ENCODE assay signal across 18 cellular contexts in the genomic region with DNA sequence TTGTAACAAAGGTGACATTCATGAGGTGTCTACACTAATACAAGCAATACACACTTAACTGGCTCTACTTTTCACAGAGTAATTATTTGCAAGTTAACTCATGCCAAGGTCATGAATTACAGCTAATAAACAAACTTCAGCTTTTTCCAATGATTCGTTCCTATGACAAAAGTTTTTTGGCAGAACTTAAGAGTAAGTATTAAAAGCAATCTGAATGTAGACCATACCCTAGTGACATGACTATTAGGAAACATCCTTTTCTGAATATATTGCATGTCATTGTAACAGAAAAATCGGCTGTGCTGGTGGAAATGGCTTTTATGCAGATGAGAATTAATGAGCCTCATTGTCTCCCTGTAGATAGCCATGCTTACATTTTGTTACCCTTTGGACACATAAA.
"Had no signal": no experiment of that assay in that cellular context is flagged by ENCODE, and none has a peak within 500 bp of the region (broad histone marks: within the 10 kb centered on the region; RNA-seq: fewer than 3 reads in every experiment).

No MANE protein-coding gene starts in this region.

- H3K27ac ChIP-seq: body of pancreas, hepatocyte, lower lobe of right lung, neural progenitor cell, pancreas, skin epidermis had no signal

- H3K36me3 ChIP-seq: lower lobe of right lung, neural progenitor cell, pancreas had no signal

- H3K4me3 ChIP-seq: body of pancreas, hepatocyte, lower lobe of right lung, neural progenitor cell, pancreas, skin epidermis had no signal

- H3K4me1 ChIP-seq: body of pancreas, pancreas had no signal

- H3K9me3 ChIP-seq: body of pancreas, lower lobe of right lung, pancreas had no signal

- DNase-seq: activated CD4-positive, alpha-beta T cell treated with anti-CD3 and anti-CD28 coated beads, Interleukin-2, amount 50 U/mL, for 4 hours; activated CD4-positive, CD25-positive, alpha-beta regulatory T cell treated with anti-CD3 and anti-CD28 coated beads, Interleukin-2, amount 50 U/mL, for 72 hours; activated effector memory CD4-positive, alpha-beta T cell treated with Interleukin-2 at 50 U/mL for 16 hours; activated T-cell treated with anti-CD3 and anti-CD28 coated beads, Interleukin-2, amount 50 U/mL, for 1 hour; amniotic stem cell; body of pancreas; cerebellar nuclear complex; dermis blood vessel endothelial cell; kidney glomerular epithelial cell; lower lobe of right lung; pancreas; stimulated activated CD4-positive, alpha-beta T cell treated with anti-CD3 and anti-CD28 coated beads, Interleukin-4, amount 100 ng/mL, for 4 hours; stimulated activated naive CD8-positive, alpha-beta T cell treated with anti-CD3 and anti-CD28 coated beads, Interleukin-15, amount 100 ng/mL, for 72 hours had no signal

- H3K4me2 ChIP-seq: hepatocyte had no signal

- ATAC-seq: body of pancreas; lower lobe of right lung; pancreas; stimulated activated naive CD8-positive, alpha-beta T cell treated with anti-CD3 and anti-CD28 coated beads, Interleukin-15, amount 100 ng/mL, for 72 hours had no signal

- H3K27me3 ChIP-seq: body of pancreas, hepatocyte, pancreas had no signal

- FAIRE-seq: frontal cortex, pancreas, urothelium cell line had no signal
